6 cellular contexts compared by ENCODE assay signal in genomic region chr1:149724618-149725302, GRCh38. TPM values are rescaled to one million over a fixed set of nuclear protein-coding genes. Genes with fewer than 3 reads are reported as not detected.
"Had no signal": no experiment of that assay in that cellular context is flagged by ENCODE, and none has a peak within 500 bp of the region (broad histone marks: within the 10 kb centered on the region; RNA-seq: fewer than 3 reads in every experiment).

No MANE protein-coding gene starts in this region.

RNA-seq across cellular contexts. Expression of gene FCGR1A, which starts 57.7 kb away (rescaled TPM):
- total RNA-seq: GM23248, H1, H9, HepG2, HFFc6, HT1080 had no signal
- polyA plus RNA-seq: GM23248, H1, HepG2 had no signal
